ENCODE assay signal across 20 cellular contexts in the genomic region with DNA sequence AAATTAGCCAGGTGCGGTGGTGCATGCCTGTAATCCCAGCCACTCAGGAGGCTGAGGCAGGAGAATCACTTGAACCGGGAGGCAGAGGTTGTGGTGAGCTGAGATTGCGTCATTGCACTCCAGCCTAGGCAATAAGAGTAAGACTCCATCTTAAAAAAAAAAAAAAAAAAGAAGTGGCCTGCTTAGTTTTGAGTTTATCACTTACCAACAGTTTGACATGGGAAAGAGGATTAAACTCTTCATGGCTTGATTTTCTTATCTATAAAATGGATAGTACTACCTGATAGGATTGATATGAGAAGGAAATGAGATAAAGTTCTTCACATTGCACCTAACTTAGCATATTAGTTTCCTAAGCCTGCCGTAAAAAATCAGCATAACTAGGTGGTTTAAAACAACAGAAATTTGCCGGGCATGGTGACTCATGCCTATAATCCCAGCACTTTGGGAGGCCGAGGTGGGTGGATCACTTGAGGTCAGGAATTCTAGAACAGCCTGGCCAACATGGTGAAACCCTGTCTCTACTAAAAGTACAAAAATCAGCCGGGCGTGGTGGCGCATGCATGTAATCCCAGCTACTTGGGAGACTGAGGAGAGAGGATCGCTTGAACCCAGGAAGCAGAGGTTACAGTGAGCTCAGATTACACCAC. TPM values are rescaled to one million over a fixed set of nuclear protein-coding genes. Genes with fewer than 3 reads are reported as not detected.
DNase-seq lines count a peak whose midpoint lies in the region; TF ChIP-seq lines count a peak whose summit lies in the region.
"Not testable (repeated sequence)": the region's sequence is repeated elsewhere in the genome, so short reads cannot be mapped to it uniquely, and the experiment has no call there.
"Had no signal": no experiment of that assay in that cellular context is flagged by ENCODE, and none has a peak within 500 bp of the region (broad histone marks: within the 10 kb centered on the region; RNA-seq: fewer than 3 reads in every experiment).

No MANE protein-coding gene starts in this region.

- not testable (repeated sequence) for H3K9me3 ChIP-seq in HEK293 (ENCODE audit: control insufficient read depth, insufficient read depth, low read depth, low read length); MG63; mammary epithelial cell (replicated peaks; ENCODE audit: insufficient read depth, low read length)

- H2AFZ ChIP-seq in mammary epithelial cell (ENCODE audit: low read depth, low read length): peak overlapping the region; percentile 33

- not testable (repeated sequence) for H3K4me2 ChIP-seq in mammary epithelial cell (ENCODE audit: insufficient read depth, low read depth, low read length); mesendoderm (ENCODE audit: low read length)

- not testable (repeated sequence) for H3K9ac ChIP-seq in mammary epithelial cell (ENCODE audit: insufficient read depth, low read length); mesendoderm (ENCODE audit: low read length)

- peak overlapping the region; percentile 28 for H3K18ac ChIP-seq in mesendoderm (ENCODE audit: low read length)

- 68% methylated on average over 7 of the region's 10 CpGs for WGBS in mammary epithelial cell (ENCODE audit: low coverage, missing lambda C conversion rate)
- no CpG with 5 or more reads among the region's 10 CpGs for WGBS in mesendoderm (ENCODE audit: extremely low coverage, insufficient coverage, low lambda C conversion rate)

- not testable (repeated sequence) for H3K79me2 ChIP-seq in mammary epithelial cell (ENCODE audit: insufficient read depth, low read length); mesendoderm (ENCODE audit: control insufficient read depth, insufficient read depth, low read length)

- not testable (repeated sequence) for BruUV-seq in mammary epithelial cell (replicated peaks; lab: Mats Ljungman, UMichigan)

- TF ChIP-seq CTCF in HEK293 (tag by site-specific recombination; IDR thresholded peaks at IDR 0.05); mammary epithelial cell (conservative IDR thresholded peaks at IDR 0.05 in 1 of 2, IDR thresholded peaks at IDR 0.05 in 1 of 2; ENCODE audit: extremely low read depth in 1 of 2, insufficient read depth in 1 of 2, low read depth in 1 of 2, low read length in 2 of 2); fibroblast of pulmonary artery (IDR thresholded peaks at IDR 0.05; ENCODE audit: low read length, missing control alignments): not testable (repeated sequence)

- H3K36me3 ChIP-seq in HEK293 (ENCODE audit: control insufficient read depth in 2 of 2, insufficient read depth in 1 of 2, low read length in 2 of 2); MG63; mammary epithelial cell (ENCODE audit: insufficient read depth, low read length); mesendoderm (ENCODE audit: control insufficient read depth, insufficient read depth, low read length): not testable (repeated sequence)

- H3K23ac ChIP-seq in mesendoderm (ENCODE audit: low read length): not testable (repeated sequence)

- not testable (repeated sequence) for H3K4ac ChIP-seq in mesendoderm (ENCODE audit: low read depth, low read length)

- not testable (repeated sequence) for H2BK15ac ChIP-seq in mesendoderm (replicated peaks; ENCODE audit: low read depth)

- dilution Hi-C loops in mammary epithelial cell (cut with HindIII; ENCODE audit: low sequenced_read_pairs): not testable (repeated sequence)

- POLR2A ChIA-PET in HEK293 (lab: Yijun Ruan, JAX): not testable (repeated sequence)

- not testable (repeated sequence) for H2BK120ac ChIP-seq in mesendoderm (ENCODE audit: low read depth, low read length)

- not testable (repeated sequence) for H2BK5ac ChIP-seq in mesendoderm (ENCODE audit: low read length)

- not testable (repeated sequence) for H3K56ac ChIP-seq in mesendoderm (ENCODE audit: low read length)

- not testable (repeated sequence) for H3K27ac ChIP-seq in HEK293 (ENCODE audit: extremely low read depth, low read depth, low read length); mammary epithelial cell (ENCODE audit: insufficient read depth, low read depth, low read length); mesendoderm (ENCODE audit: low read depth, low read length)

- not testable (repeated sequence) for H4K5ac ChIP-seq in mesendoderm (ENCODE audit: low read length)

- H3K4me1 ChIP-seq in HEK293 (ENCODE audit: control insufficient read depth, insufficient read depth, low read length); mesendoderm (ENCODE audit: control insufficient read depth, low read depth, low read length): not testable (repeated sequence)
- peaks cover 11% of the 10 kb centered on the region for H3K4me1 ChIP-seq in mammary epithelial cell (ENCODE audit: insufficient read depth, low read length)

- DNase-seq in Daoy (ENCODE audit: low read depth): peak; percentile 57
- peak; percentile 45 for DNase-seq in MG63
- DNase-seq in SW 1271 (lab: John Stamatoyannopoulos, UW): peak; percentile 4 to 73
- peak; percentile 75 for DNase-seq in mammary epithelial cell
- DNase-seq in fibroblast of pulmonary artery (ENCODE audit: low read depth): peak; percentile 65
- DNase-seq in mesendoderm: peak; percentile 79

- CTCF ChIA-PET in HEK293 (lab: Yijun Ruan, JAX): interaction anchor here (0.5 kb wide), 1 partner anchor 58 kb away, joined by 5 read pairs; no protein-coding TSS in a partner anchor
- CTCF ChIA-PET in mammary epithelial cell (lab: Charles Lee; ENCODE audit: low non-redundant PET): not testable (repeated sequence)

- in situ Hi-C loops in mammary epithelial cell (cut with MboI; ENCODE audit: low sequenced_read_pairs in 2 of 2): not testable (repeated sequence)

- not testable (repeated sequence) for H3K4me3 ChIP-seq in HEK293 (ENCODE audit: low read depth, low read length); MG63; mammary epithelial cell (replicated peaks in 1 of 3; ENCODE audit: insufficient read depth in 1 of 3, low read depth in 2 of 3, low read length in 3 of 3); fibroblast of pulmonary artery (replicated peaks; ENCODE audit: low read depth, low read length); mesendoderm (ENCODE audit: low read length)

- H4K8ac ChIP-seq in mesendoderm (ENCODE audit: low read depth, low read length): not testable (repeated sequence)

- not testable (repeated sequence) for H2AK5ac ChIP-seq in mesendoderm (ENCODE audit: low read length)

- not testable (repeated sequence) for H4K20me1 ChIP-seq in mammary epithelial cell (ENCODE audit: insufficient read depth, low read length)

- H3K27me3 ChIP-seq in MG63; mammary epithelial cell (ENCODE audit: insufficient read depth, low read length); mesendoderm (ENCODE audit: insufficient read depth, low read length, poor library complexity): not testable (repeated sequence)

- H3K79me1 ChIP-seq in mesendoderm (ENCODE audit: low read length): not testable (repeated sequence)

- intact Hi-C loops in mammary epithelial cell (cut with micrococcal nuclease): not testable (repeated sequence)

TF ChIP-seq in HEK293, 187 proteins besides CTCF, POLR2A, EP300 and RAD21:
- TF ChIP-seq ZNF600 (tag by site-specific recombination; IDR thresholded peaks at IDR 0.05) (0 out of 2 replicates have a peak, but pooled peaks have one; percentile 30), ZXDB (tag by site-specific recombination; IDR thresholded peaks at IDR 0.05) (peak; percentile 42; the same call in 1 of the 2 replicates), KLF1 (tag by site-specific recombination; IDR thresholded peaks at IDR 0.05) (0 out of 2 replicates have a peak, but pooled peaks have one; percentile 23), GLIS1 (tag by site-specific recombination; IDR thresholded peaks at IDR 0.05) (peak; percentile 77), ZNF341 (tag by site-specific recombination; IDR thresholded peaks at IDR 0.05; ENCODE audit: low read depth) (peak; percentile 69), ZFHX2 (tag by site-specific recombination; conservative IDR thresholded peaks at IDR 0.05) (peak; percentile 47), EGR2 (tag by site-specific recombination; IDR thresholded peaks at IDR 0.05; ENCODE audit: low read depth) (0 out of 2 replicates have a peak, but pooled peaks have one; percentile 31)
- TF ChIP-seq, protein P1, sequence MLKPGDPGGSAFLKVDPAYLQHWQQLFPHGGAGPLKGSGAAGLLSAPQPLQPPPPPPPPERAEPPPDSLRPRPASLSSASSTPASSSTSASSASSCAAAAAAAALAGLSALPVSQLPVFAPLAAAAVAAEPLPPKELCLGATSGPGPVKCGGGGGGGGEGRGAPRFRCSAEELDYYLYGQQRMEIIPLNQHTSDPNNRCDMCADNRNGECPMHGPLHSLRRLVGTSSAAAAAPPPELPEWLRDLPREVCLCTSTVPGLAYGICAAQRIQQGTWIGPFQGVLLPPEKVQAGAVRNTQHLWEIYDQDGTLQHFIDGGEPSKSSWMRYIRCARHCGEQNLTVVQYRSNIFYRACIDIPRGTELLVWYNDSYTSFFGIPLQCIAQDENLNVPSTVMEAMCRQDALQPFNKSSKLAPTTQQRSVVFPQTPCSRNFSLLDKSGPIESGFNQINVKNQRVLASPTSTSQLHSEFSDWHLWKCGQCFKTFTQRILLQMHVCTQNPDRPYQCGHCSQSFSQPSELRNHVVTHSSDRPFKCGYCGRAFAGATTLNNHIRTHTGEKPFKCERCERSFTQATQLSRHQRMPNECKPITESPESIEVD (tag by site-specific recombination; IDR thresholded peaks at IDR 0.05): peak; percentile 37; the same call in 1 of the 2 replicates
- TF ChIP-seq, protein P2, sequence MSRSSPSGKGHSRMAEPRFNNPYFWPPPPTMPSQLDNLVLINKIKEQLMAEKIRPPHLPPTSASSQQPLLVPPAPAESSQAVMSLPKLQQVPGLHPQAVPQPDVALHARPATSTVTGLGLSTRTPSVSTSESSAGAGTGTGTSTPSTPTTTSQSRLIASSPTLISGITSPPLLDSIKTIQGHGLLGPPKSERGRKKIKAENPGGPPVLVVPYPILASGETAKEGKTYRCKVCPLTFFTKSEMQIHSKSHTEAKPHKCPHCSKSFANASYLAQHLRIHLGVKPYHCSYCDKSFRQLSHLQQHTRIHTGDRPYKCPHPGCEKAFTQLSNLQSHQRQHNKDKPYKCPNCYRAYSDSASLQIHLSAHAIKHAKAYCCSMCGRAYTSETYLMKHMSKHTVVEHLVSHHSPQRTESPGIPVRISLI (tag by site-specific recombination; IDR thresholded peaks at IDR 0.05): peak; percentile 74; the same call in 1 of the 2 replicates

RNA-seq across cellular contexts. Expression of gene ASB17, which starts 32.0 kb away (rescaled TPM):
- total RNA-seq in Daoy (2014; rRNA removed; shearing (Covaris generic)): not detected in 2 replicates
- total RNA-seq in MG63 (2014; rRNA removed; shearing (Covaris generic); ENCODE audit: low replicate concordance): not detected in 2 replicates
- total RNA-seq in mammary epithelial cell: not detected
- not detected for polyA plus RNA-seq in mammary epithelial cell
- polyA minus RNA-seq in mammary epithelial cell: not detected
- polyA plus RNA-seq in mesendoderm (2013, experiment 1 of 2): not detected
- not detected for polyA plus RNA-seq in mesendoderm (2013, experiment 2 of 2)
- total RNA-seq: activated CD8-positive, alpha-beta T cell treated with anti-CD3 and anti-CD28 coated beads for 36 hours; activated T-helper 17 cell treated with anti-CD3 and anti-CD28 coated beads, Interleukin-2, amount 50 U/mL, for 72 hours; CD4-positive, CD25-positive, alpha-beta regulatory T cell; endodermal cell; G401; GM23338; heart left ventricle; left colon; posterior vena cava; sciatic nerve; suprapubic skin; T-helper 17 cell; upper lobe of right lung had no signal
- polyA plus RNA-seq: CD4-positive, CD25-positive, alpha-beta regulatory T cell; GM23338; heart left ventricle had no signal
